1 cellular context compared by ENCODE assay signal in the genomic region with DNA sequence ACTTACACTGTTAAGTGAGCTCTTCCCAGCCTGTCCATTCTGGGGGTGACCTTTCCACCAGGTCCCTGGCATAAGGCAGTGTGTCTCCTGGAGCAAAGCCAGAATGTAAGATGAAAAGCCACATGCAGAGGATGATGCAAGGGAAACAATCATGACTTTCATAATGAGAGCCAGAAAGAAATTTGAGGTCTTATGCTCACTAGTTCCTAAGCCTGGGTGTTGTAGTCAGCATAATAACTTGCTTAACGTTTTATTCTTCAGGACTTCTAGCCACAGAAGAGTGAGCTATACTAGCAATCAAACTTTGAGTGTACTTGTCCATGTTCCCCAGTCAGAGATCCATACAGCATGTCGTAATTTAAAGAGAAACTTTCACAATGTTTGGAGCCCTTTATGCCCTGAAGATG.
TF ChIP-seq lines count a peak whose summit lies in the region.

No MANE protein-coding gene starts in this region.

TF ChIP-seq in HEK293, 187 proteins besides CTCF, POLR2A, EP300 and RAD21 (continued from another document):
- TF ChIP-seq ZBTB48 (tag by site-specific recombination; IDR thresholded peaks at IDR 0.05) (peak; percentile 69), PRDM1 (tag by site-specific recombination; IDR thresholded peaks at IDR 0.05) (peak; percentile 43; the same call in 1 of the 2 replicates), BCL11A (tag by site-specific recombination; IDR thresholded peaks at IDR 0.05; ENCODE audit: low read depth) (no peak), SCRT1 (tag by site-specific recombination; IDR thresholded peaks at IDR 0.05; ENCODE audit: borderline replicate concordance) (no peak), YY2 (tag by site-specific recombination; IDR thresholded peaks at IDR 0.05) (no peak), ZNF660 (tag by site-specific recombination; IDR thresholded peaks at IDR 0.05) (peak; percentile 68; the same call in 1 of the 2 replicates), ZNF629 (tag by site-specific recombination; IDR thresholded peaks at IDR 0.05) (peak; percentile 44; the same call in 1 of the 2 replicates)
